In the genomic region with DNA sequence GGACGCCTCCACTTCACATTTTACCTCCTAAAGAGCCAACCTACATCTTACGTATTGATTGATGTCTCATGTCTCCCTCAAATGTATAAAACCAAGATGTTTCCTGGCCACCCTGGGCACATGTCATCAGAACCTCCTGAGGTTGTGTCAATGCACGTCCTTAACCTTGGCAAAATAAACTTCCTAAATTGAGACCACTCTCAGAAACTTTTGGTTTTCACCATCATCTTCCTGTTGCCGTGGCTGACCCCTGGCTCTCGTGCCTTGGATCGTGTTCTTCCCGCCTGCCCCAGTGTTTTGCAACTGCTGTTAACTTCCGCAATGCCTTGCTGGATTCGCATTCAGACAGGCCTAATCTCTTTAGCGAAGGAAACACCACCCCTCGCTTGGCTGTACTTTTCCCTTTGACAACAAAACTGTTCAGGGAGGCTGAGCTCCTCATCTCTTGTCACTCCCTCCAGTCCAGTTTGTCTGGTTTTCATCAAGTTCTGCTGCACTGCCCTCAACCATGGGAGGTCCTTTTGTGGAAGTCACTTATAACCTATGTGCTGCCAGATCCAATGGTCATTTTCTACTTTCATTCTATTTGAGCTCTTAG, we compare ENCODE assay signal across 1 cellular context.
TF ChIP-seq lines count a peak whose summit lies in the region.

No MANE protein-coding gene starts in this region.

TF ChIP-seq in IMR-90, 13 proteins besides CTCF, POLR2A, EP300 and RAD21 (continued from another document):
- TF ChIP-seq, protein P1, sequence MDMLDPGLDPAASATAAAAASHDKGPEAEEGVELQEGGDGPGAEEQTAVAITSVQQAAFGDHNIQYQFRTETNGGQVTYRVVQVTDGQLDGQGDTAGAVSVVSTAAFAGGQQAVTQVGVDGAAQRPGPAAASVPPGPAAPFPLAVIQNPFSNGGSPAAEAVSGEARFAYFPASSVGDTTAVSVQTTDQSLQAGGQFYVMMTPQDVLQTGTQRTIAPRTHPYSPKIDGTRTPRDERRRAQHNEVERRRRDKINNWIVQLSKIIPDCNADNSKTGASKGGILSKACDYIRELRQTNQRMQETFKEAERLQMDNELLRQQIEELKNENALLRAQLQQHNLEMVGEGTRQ (IDR thresholded peaks at IDR 0.05; ENCODE audit: low read depth, low read length): no peak
- TF ChIP-seq, protein P2, sequence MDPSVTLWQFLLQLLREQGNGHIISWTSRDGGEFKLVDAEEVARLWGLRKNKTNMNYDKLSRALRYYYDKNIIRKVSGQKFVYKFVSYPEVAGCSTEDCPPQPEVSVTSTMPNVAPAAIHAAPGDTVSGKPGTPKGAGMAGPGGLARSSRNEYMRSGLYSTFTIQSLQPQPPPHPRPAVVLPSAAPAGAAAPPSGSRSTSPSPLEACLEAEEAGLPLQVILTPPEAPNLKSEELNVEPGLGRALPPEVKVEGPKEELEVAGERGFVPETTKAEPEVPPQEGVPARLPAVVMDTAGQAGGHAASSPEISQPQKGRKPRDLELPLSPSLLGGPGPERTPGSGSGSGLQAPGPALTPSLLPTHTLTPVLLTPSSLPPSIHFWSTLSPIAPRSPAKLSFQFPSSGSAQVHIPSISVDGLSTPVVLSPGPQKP (IDR thresholded peaks at IDR 0.05; ENCODE audit: borderline replicate concordance, low read depth, low read length): no peak
- no peak for TF ChIP-seq MAFK (IDR thresholded peaks at IDR 0.05; ENCODE audit: low read depth, low read length)
- TF ChIP-seq CHD1 (IDR thresholded peaks at IDR 0.05; ENCODE audit: low read depth, low read length): no peak
